8 cellular contexts compared by ENCODE assay signal in the genomic region with DNA sequence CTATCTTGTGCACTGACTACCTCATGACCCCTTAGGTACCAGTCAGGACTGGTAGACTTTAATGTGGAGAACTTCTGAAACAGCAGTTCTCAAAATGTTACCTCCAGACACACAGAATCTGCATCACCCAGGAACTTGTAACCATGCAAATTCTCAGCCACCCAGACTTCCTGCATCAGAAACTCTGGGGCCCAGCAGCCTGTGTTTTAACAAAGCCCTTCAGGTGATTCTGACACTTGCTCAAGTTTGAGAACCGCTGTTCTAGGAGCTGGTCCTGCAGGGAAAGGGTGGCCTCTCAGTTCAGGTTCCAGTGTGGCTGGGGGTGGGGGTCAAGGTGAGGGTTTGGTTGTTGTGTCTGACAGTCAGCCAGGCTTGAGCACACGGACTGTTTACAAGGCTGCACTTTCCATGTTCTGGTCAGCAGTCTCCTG. TPM values are rescaled to one million over a fixed set of nuclear protein-coding genes. Genes with fewer than 3 reads are reported as not detected.
DNase-seq lines count a peak whose midpoint lies in the region; ATAC-seq and TF ChIP-seq lines count a peak whose summit lies in the region.

No MANE protein-coding gene starts in this region.

- peak overlapping the region; percentile 89 for H3K4me2 ChIP-seq in OCI-LY3 (ENCODE audit: low read length)

- no peaks in the 10 kb centered on the region for H3K27me3 ChIP-seq in OCI-LY3 (ENCODE audit: low read depth, low read length)

- peak overlapping the region; percentile 99 for H3K27ac Mint-ChIP-seq in effector memory CD8-positive, alpha-beta T cell

- no peaks in the 10 kb centered on the region for H3K27me3 Mint-ChIP-seq in effector memory CD8-positive, alpha-beta T cell

- TF ChIP-seq CTCF in GM13976 (IDR thresholded peaks at IDR 0.05; ENCODE audit: borderline replicate concordance, control extremely low read depth, extremely low read depth, insufficient read depth, missing control alignments) (no peak), OCI-LY3 (IDR thresholded peaks at IDR 0.05; ENCODE audit: low read depth, low read length) (no peak)

- H3K36me3 Mint-ChIP-seq in effector memory CD8-positive, alpha-beta T cell (ENCODE audit: insufficient read depth), result peaks cover 37% of the 10 kb centered on the region

- H3K9ac ChIP-seq in OCI-LY3 (ENCODE audit: low read length), result peak overlapping the region; percentile 93

- H3K4me1 Mint-ChIP-seq in effector memory CD8-positive, alpha-beta T cell (ENCODE audit: low read depth in 2 of 2), result peaks cover 38 to 40% of the 10 kb centered on the region in 2 donors

- ATAC-seq in GM21717 (IDR thresholded peaks at IDR 0.05; ENCODE audit: unreplicated experiment), result peak; percentile 49
- peak; percentile 34 for ATAC-seq in effector memory CD8-positive, alpha-beta T cell (replicated peaks)
- peak; percentile 53 for ATAC-seq in stimulated activated naive CD8-positive, alpha-beta T cell treated with anti-CD3 and anti-CD28 coated beads, Interleukin-15, Interleukin-2, amounts not matched to agents 100 U/mL and 50 U/mL, for 24 hours

- H2AFZ ChIP-seq in OCI-LY3 (ENCODE audit: low read depth, low read length), result no peak overlapping the region

- no peaks in the 10 kb centered on the region for H4K20me1 ChIP-seq in OCI-LY3 (ENCODE audit: insufficient read depth, low read length)

- H3K36me3 ChIP-seq in OCI-LY3 (replicated peaks; ENCODE audit: low read depth, low read length), result peaks cover 40% of the 10 kb centered on the region

- peak overlapping the region; percentile 72 for H3K27ac ChIP-seq in OCI-LY3 (ENCODE audit: low read length)

- peak overlapping the region; percentile 87 for H3K4me3 ChIP-seq in OCI-LY3 (ENCODE audit: low read length)

- in situ Hi-C loops in GM13976 (cut with MboI; ENCODE audit: low sequenced_read_pairs, unreplicated experiment), result no loop called here

- H3K79me2 ChIP-seq in OCI-LY3 (ENCODE audit: low read length), result peaks cover 39% of the 10 kb centered on the region

- peak overlapping the region; percentile 99 to 100 for H3K4me3 Mint-ChIP-seq in effector memory CD8-positive, alpha-beta T cell

- H3K4me1 ChIP-seq in OCI-LY3 (ENCODE audit: low read length), result peaks cover 21% of the 10 kb centered on the region

- DNase-seq in GM13976 (ENCODE audit: low spot score) (peak; percentile 51), NCI-H1105 treated with DMSO at 0.1 percent for 48 hours (lab: John Stamatoyannopoulos, UW) (no peak), HPDE6-E6E7 (ENCODE audit: extremely low spot score) (no peak), H4 (ENCODE audit: low spot score) (no peak)
- peak in 2 of 3 experiments; percentile 14 to 23 for DNase-seq in effector memory CD8-positive, alpha-beta T cell
- no peak for DNase-seq in stimulated activated naive CD8-positive, alpha-beta T cell treated with anti-CD3 and anti-CD28 coated beads, Interleukin-15, Interleukin-2, amounts not matched to agents 100 U/mL and 50 U/mL, for 24 hours

- H3K9me3 Mint-ChIP-seq in effector memory CD8-positive, alpha-beta T cell, result no peaks in the 10 kb centered on the region

- H3K9me3 ChIP-seq in OCI-LY3 (ENCODE audit: insufficient read depth, low read length), result no peaks in the 10 kb centered on the region

RNA-seq across cellular contexts. Expression of gene ZFP62, which starts 28.4 kb away (rescaled TPM):
- total RNA-seq in H4 (2014; rRNA removed; shearing (Covaris generic)), result 22.6 and 27.7 TPM in 2 replicates

RNA-seq across cellular contexts. Expression of gene MGAT1, which starts 30.0 kb away (rescaled TPM):
- 59.1 and 81.0 TPM in 2 replicates for total RNA-seq in H4 (2014; rRNA removed; shearing (Covaris generic))

Comparison
In these comparisons a context has a peak if more than half of its experiments do, and no peak if none do; other contexts are left out.
1. DNase-seq: peak in GM13976 (single experiment) and effector memory CD8-positive, alpha-beta T cell (2 of 3); none in stimulated activated naive CD8-positive, alpha-beta T cell treated with anti-CD3 and anti-CD28 coated beads, Interleukin-15, Interleukin-2, amounts not matched to agents 100 U/mL and 50 U/mL, for 24 hours (single experiment), NCI-H1105 treated with DMSO at 0.1 percent for 48 hours (single experiment), HPDE6-E6E7 (single experiment) and H4 (single experiment).
2. Peak in every context shown above with its lines, with median percentiles within 50 percentile points of each other: ATAC-seq.